33 cellular contexts compared by ENCODE assay signal in genomic region chrX:149205937-149206336, GRCh38.
DNase-seq lines count a peak whose midpoint lies in the region; ATAC-seq, FAIRE-seq and TF ChIP-seq lines count a peak whose summit lies in the region.
"Had no signal": no experiment of that assay in that cellular context is flagged by ENCODE, and none has a peak within 500 bp of the region (broad histone marks: within the 10 kb centered on the region; RNA-seq: fewer than 3 reads in every experiment).

No MANE protein-coding gene starts in this region.

- H2AFZ ChIP-seq in GM12878 (ENCODE audit: control insufficient read depth, low read depth, low read length) = peak overlapping the region; percentile 6; the same call in 1 of the 2 replicates

- intact Hi-C loops in GM12878 (cut with micrococcal nuclease; ENCODE audit: unreplicated experiment) = loop anchor here (10.0 kb wide), 2 partner anchors 591 to 679 kb away; partner anchors contain the start of gene MAGEA8
- intact Hi-C loops in left lung (cut with DNase I) = no loop called here

- TF ChIP-seq EP300 in GM12878 (IDR thresholded peaks at IDR 0.05; ENCODE audit: borderline replicate concordance in 1 of 2, control insufficient read depth in 1 of 2, low read depth in 2 of 2, low read length in 2 of 2) = no peak

- WGBS in GM12878 (ENCODE audit: insufficient coverage, insufficient replicate concordance, low lambda C conversion rate, missing lambda C conversion rate) = 33% methylated on average over 1 of the region's 1 CpG

- peak overlapping the region; percentile 20; the same call in 1 of the 2 replicates for H3K4me2 ChIP-seq in GM12878 (ENCODE audit: control insufficient read depth, insufficient read depth)

- FAIRE-seq in GM12878 (lab: Jason Lieb, UNC) = no peak
- FAIRE-seq: frontal cortex had no signal

- RAD21 ChIA-PET in GM12878 (lab: Charles Lee; ENCODE audit: unreplicated experiment) = interaction anchor here (0.9 to 6.7 kb wide), 15 partner anchors 13 to 290 kb away, joined by 3 to 47 read pairs (median 5); no protein-coding TSS in a partner anchor

- no peaks in the 10 kb centered on the region for H3K36me3 ChIP-seq in GM12878 (ENCODE audit: control insufficient read depth in 2 of 2, insufficient read depth in 2 of 2, low read length in 1 of 2)
- H3K36me3 ChIP-seq in left lung = no peaks in the 10 kb centered on the region
- H3K36me3 ChIP-seq: cardiac muscle cell, esophagus muscularis mucosa, upper lobe of left lung, WERI-Rb-1 had no signal

- H3K9me3 ChIP-seq in GM12878 (replicated peaks; ENCODE audit: control insufficient read depth, insufficient read depth, low read length) = no peaks in the 10 kb centered on the region
- H3K9me3 ChIP-seq in left lung = no peaks in the 10 kb centered on the region
- H3K9me3 ChIP-seq: esophagus muscularis mucosa, upper lobe of left lung had no signal

- TF ChIP-seq POLR2A in GM12878 (IDR thresholded peaks at IDR 0.05; ENCODE audit: low read depth, low read length) = no peak

- ATAC-seq in GM18861 (IDR thresholded peaks at IDR 0.05; ENCODE audit: unreplicated experiment) = peak; percentile 43
- peak; percentile 72 for ATAC-seq in GM21619 (IDR thresholded peaks at IDR 0.05; ENCODE audit: unreplicated experiment)
- peak; percentile 51 for ATAC-seq in HG03064 (IDR thresholded peaks at IDR 0.05; ENCODE audit: low read depth, unreplicated experiment)
- peak; percentile 59 for ATAC-seq in GM12878
- ATAC-seq in left lung = no peak
- ATAC-seq: natural killer cell; stimulated activated effector memory CD8-positive, alpha-beta T cell treated with anti-CD3 and anti-CD28 coated beads, Interleukin-12 subunit alpha, Interleukin-12 subunit beta, amount 100 ng/mL, for 72 hours had no signal

- peaks cover 6% of the 10 kb centered on the region; the same call in 1 of the 2 replicates for H3K79me2 ChIP-seq in GM12878 (ENCODE audit: control insufficient read depth, insufficient read depth, low read length)

- H3K4me3 ChIP-seq in GM12878 = no peak overlapping the region
- H3K4me3 ChIP-seq in left lung = no peak overlapping the region
- H3K4me3 ChIP-seq: cardiac muscle cell, coronary artery, esophagus muscularis mucosa, SK-N-MC, upper lobe of left lung had no signal

- no peaks in the 10 kb centered on the region for H4K20me1 ChIP-seq in GM12878 (ENCODE audit: control insufficient read depth, insufficient read depth)

- in situ Hi-C loops in GM12878 (cut with MboI) = no loop called here

- BruUV-seq in GM12878 (replicated peaks; lab: Mats Ljungman, UMichigan) = no TSS peak

- POLR2A ChIA-PET in GM12878 (lab: Charles Lee) = interaction anchor here (1.0 to 1.8 kb wide), 6 partner anchors 18 to 81 kb away, joined by 3 to 8 read pairs (median 4); no protein-coding TSS in a partner anchor

- H3K4me1 ChIP-seq in GM12878 (ENCODE audit: control insufficient read depth, insufficient read depth, low read length) (no peaks in the 10 kb centered on the region), left lung (no peaks in the 10 kb centered on the region)
- H3K4me1 ChIP-seq: esophagus muscularis mucosa, upper lobe of left lung had no signal

- no peak overlapping the region for H3K9ac ChIP-seq in GM12878 (ENCODE audit: control insufficient read depth, insufficient read depth, low read length)

- H3K27me3 ChIP-seq in GM12878 (replicated peaks in 1 of 2; ENCODE audit: control insufficient read depth in 2 of 2, insufficient read depth in 2 of 2, low read length in 1 of 2) (no peaks in the 10 kb centered on the region), left lung (no peaks in the 10 kb centered on the region)
- H3K27me3 ChIP-seq: cardiac muscle cell, esophagus muscularis mucosa, upper lobe of left lung had no signal

- H3K27ac ChIP-seq in GM12878 (ENCODE audit: control insufficient read depth, insufficient read depth) (peak overlapping the region; percentile 49; the same call in 1 of the 2 replicates), left lung (no peak overlapping the region)
- H3K27ac ChIP-seq: C4-2B, cardiac muscle cell, coronary artery, esophagus muscularis mucosa, SK-N-MC, upper lobe of left lung, WERI-Rb-1 had no signal

- TF ChIP-seq CTCF in GM12878 (IDR thresholded peaks at IDR 0.05 in 2 of 3, conservative IDR thresholded peaks at IDR 0.05 in 1 of 3; ENCODE audit: control insufficient read depth in 2 of 3, extremely low read depth in 1 of 3, insufficient read depth in 1 of 3, low read depth in 3 of 3, low read length in 3 of 3) = no peak
- TF ChIP-seq CTCF in left lung (IDR thresholded peaks at IDR 0.05) = no peak

- SMC1A ChIA-PET in GM12878 (lab: Charles Lee; ENCODE audit: uncharacterized antibody, unreplicated experiment) = interaction anchor here (0.8 to 8.0 kb wide), 25 partner anchors 8 to 733 kb away, joined by 3 to 77 read pairs (median 5); partner anchors contain the start of gene EOLA2

- CTCF ChIA-PET in GM12878 (lab: Yijun Ruan, JAX) = interaction anchor here (0.8 to 2.5 kb wide), 8 partner anchors 14 to 185 kb away, joined by 3 to 17 read pairs (median 4); no protein-coding TSS in a partner anchor

- DNase-seq in GM12878 (ENCODE audit: low read depth, low spot score) (no peak), NCI-H2029 treated with DMSO at 0.1 percent for 48 hours (lab: John Stamatoyannopoulos, UW) (no peak), SKM-1 treated with dmso at 0.1 percent for 144 hours (lab: John Stamatoyannopoulos, UW; ENCODE audit: unreplicated experiment) (no peak), left lung (no peak)
- DNase-seq in activated T-cell treated with anti-CD3 and anti-CD28 coated beads, Interleukin-2, amount 50 U/mL, for 48 hours = no peak
- DNase-seq: activated CD4-positive, alpha-beta T cell treated with anti-CD3 and anti-CD28 coated beads, Interleukin-2, amount 50 U/mL, for 1 hour; activated naive CD4-positive, alpha-beta T cell treated with anti-CD3 and anti-CD28 coated beads, Interleukin-2, amount 50 U/mL, for 16 hours; anterior cingulate cortex; Calu3; endodermal cell; H9; hypothalamus; midbrain; natural killer cell; NCI-H187; NCI-H526; retina; RPMI8226; stimulated activated CD4-positive, alpha-beta T cell treated with anti-CD3 and anti-CD28 coated beads, Interleukin-2, amount 100 ng/mL, for 48 hours; substantia nigra; T-helper 2 cell; upper lobe of left lung; WERI-Rb-1 had no signal

- no peak for TF ChIP-seq RAD21 in GM12878 (IDR thresholded peaks at IDR 0.05; ENCODE audit: insufficient read depth, low read depth, low read length)

TF ChIP-seq in GM12878, 131 proteins besides CTCF, POLR2A, EP300 and RAD21:
- TF ChIP-seq IKZF1 (conservative IDR thresholded peaks at IDR 0.05) (no peak), CBX3 (IDR thresholded peaks at IDR 0.05; ENCODE audit: borderline replicate concordance, low read depth) (no peak), SMARCA5 (IDR thresholded peaks at IDR 0.05) (no peak), NR2F1 (conservative IDR thresholded peaks at IDR 0.05) (0 out of 2 replicates have a peak, but pooled peaks have one; percentile 23), PKNOX1 (IDR thresholded peaks at IDR 0.05) (0 out of 2 replicates have a peak, but pooled peaks have one; percentile 9), NFXL1 (IDR thresholded peaks at IDR 0.05; ENCODE audit: borderline replicate concordance) (no peak), IKZF2 (IDR thresholded peaks at IDR 0.05) (peak; percentile 36 to 51; a peak in 2 of 4 replicates), ZNF687 (IDR thresholded peaks at IDR 0.05) (peak; percentile 72; the same call in 1 of the 2 replicates)
TF ChIP-seq in GM12878: peak in this region for 4.
